In the genomic region with DNA sequence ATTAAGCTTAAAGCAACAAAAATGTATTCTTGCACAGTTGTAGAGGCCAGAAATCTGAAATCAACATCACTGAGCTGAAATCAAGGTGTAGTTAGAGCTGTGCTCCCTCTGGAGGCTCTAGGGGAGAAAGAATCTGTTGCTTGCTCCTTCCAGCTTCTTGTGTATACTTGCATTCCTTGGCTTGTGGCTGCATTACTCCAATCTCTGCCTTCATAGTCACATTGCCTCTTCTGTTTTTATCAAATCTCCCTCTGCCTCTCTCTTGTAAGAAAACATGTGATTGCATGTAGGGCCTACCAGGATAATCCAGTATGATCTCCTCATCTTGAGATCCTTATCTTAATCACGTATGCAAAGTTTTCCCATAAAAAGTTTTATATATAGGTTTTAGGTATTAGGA, we compare ENCODE assay signal across 21 cellular contexts.
"Had no signal": no experiment of that assay in that cellular context is flagged by ENCODE, and none has a peak within 500 bp of the region (broad histone marks: within the 10 kb centered on the region; RNA-seq: fewer than 3 reads in every experiment).

No MANE protein-coding gene starts in this region.

- H3K27ac ChIP-seq: HL-60, RWPE1 had no signal

- H3K4me1 Mint-ChIP-seq: IgD-negative memory B cell had no signal

- ATAC-seq: SK-N-SH treated with all-trans-retinoic acid at 6 μM for 48 hours had no signal

- H3K36me3 Mint-ChIP-seq: IgD-negative memory B cell had no signal

- H3K27ac Mint-ChIP-seq: IgD-negative memory B cell had no signal

- H3K27me3 Mint-ChIP-seq: IgD-negative memory B cell had no signal

- DNase-seq: KBM-7, MV-4-11, NCI-H1048, NCI-H1105, NCI-H1417, NCI-H1436 treated with DMSO at 0.1 percent for 48 hours, NCI-H1694, NCI-H187 treated with DMSO at 0.1 percent for 48 hours, NCI-H2081, NCI-H2107, NCI-H2227 treated with DMSO at 0.1 percent for 48 hours, NCI-H524, NCI-H526 treated with DMSO at 0.1 percent for 48 hours, NCI-H774, SHP77 had no signal

- FAIRE-seq: HTR-8/SVneo, RCC 7860 had no signal

- H3K4me3 Mint-ChIP-seq: IgD-negative memory B cell had no signal
